In the genomic region with DNA sequence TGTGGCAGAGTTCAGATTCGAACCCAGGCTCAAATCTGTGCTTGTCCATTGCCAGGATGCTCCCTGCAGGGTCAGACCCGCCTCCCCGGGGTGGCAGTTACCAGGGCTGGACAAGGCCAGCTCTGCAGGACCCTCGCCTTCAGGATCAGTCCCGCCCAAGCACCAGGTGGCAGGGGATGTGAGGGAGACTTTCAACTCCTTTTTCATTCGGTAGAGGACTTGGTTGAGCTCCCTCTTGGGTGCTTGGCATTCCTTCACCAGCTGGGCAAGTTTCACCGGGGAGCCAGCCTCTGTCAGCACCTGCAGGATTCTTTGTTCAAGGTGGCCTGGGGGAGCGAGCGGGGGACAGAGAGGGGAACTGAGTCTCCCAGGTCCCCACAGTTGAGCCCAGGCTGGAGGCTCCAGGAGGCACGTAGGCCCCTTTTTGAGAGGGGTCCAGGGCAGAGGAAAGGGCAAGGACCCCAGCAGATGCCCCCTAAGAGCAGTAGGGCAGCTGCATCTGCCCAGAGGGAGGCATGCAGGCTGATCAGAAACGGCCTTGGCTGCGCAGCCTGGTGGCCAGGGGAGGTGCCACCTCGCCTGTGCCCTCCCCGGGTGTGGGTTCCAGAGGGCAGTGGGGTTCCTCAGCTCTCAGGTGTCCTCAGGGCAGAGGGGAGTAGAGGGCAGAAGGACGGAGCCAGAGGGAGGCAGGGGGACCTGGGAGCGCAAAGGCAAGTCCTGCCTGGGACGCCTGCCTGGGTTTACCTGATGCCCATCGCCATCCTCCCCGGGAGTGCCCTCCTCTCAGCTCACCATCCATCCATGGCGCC, we compare ENCODE assay signal across 1 cellular context.
TF ChIP-seq lines count a peak whose summit lies in the region.

No MANE protein-coding gene starts in this region.

TF ChIP-seq in GM23338, 12 proteins besides CTCF, POLR2A, EP300 and RAD21 (continued from another document):
- TF ChIP-seq REST (IDR thresholded peaks at IDR 0.05; ENCODE audit: unreplicated experiment) (no peak), EZH2 (IDR thresholded peaks at IDR 0.05; ENCODE audit: low read depth, unreplicated experiment) (no peak), STAT1 (IDR thresholded peaks at IDR 0.05; ENCODE audit: unreplicated experiment) (no peak), NANOG (IDR thresholded peaks at IDR 0.05; ENCODE audit: borderline replicate concordance) (no peak), CREB1 (CRISPR knock-in tag; IDR thresholded peaks at IDR 0.05; ENCODE audit: low read depth) (no peak), ZNF331 (CRISPR knock-in tag; IDR thresholded peaks at IDR 0.05; ENCODE audit: low read depth) (no peak)
- TF ChIP-seq, protein P1, sequence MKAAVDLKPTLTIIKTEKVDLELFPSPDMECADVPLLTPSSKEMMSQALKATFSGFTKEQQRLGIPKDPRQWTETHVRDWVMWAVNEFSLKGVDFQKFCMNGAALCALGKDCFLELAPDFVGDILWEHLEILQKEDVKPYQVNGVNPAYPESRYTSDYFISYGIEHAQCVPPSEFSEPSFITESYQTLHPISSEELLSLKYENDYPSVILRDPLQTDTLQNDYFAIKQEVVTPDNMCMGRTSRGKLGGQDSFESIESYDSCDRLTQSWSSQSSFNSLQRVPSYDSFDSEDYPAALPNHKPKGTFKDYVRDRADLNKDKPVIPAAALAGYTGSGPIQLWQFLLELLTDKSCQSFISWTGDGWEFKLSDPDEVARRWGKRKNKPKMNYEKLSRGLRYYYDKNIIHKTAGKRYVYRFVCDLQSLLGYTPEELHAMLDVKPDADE (IDR thresholded peaks at IDR 0.05) = no peak
- TF ChIP-seq, protein P2, sequence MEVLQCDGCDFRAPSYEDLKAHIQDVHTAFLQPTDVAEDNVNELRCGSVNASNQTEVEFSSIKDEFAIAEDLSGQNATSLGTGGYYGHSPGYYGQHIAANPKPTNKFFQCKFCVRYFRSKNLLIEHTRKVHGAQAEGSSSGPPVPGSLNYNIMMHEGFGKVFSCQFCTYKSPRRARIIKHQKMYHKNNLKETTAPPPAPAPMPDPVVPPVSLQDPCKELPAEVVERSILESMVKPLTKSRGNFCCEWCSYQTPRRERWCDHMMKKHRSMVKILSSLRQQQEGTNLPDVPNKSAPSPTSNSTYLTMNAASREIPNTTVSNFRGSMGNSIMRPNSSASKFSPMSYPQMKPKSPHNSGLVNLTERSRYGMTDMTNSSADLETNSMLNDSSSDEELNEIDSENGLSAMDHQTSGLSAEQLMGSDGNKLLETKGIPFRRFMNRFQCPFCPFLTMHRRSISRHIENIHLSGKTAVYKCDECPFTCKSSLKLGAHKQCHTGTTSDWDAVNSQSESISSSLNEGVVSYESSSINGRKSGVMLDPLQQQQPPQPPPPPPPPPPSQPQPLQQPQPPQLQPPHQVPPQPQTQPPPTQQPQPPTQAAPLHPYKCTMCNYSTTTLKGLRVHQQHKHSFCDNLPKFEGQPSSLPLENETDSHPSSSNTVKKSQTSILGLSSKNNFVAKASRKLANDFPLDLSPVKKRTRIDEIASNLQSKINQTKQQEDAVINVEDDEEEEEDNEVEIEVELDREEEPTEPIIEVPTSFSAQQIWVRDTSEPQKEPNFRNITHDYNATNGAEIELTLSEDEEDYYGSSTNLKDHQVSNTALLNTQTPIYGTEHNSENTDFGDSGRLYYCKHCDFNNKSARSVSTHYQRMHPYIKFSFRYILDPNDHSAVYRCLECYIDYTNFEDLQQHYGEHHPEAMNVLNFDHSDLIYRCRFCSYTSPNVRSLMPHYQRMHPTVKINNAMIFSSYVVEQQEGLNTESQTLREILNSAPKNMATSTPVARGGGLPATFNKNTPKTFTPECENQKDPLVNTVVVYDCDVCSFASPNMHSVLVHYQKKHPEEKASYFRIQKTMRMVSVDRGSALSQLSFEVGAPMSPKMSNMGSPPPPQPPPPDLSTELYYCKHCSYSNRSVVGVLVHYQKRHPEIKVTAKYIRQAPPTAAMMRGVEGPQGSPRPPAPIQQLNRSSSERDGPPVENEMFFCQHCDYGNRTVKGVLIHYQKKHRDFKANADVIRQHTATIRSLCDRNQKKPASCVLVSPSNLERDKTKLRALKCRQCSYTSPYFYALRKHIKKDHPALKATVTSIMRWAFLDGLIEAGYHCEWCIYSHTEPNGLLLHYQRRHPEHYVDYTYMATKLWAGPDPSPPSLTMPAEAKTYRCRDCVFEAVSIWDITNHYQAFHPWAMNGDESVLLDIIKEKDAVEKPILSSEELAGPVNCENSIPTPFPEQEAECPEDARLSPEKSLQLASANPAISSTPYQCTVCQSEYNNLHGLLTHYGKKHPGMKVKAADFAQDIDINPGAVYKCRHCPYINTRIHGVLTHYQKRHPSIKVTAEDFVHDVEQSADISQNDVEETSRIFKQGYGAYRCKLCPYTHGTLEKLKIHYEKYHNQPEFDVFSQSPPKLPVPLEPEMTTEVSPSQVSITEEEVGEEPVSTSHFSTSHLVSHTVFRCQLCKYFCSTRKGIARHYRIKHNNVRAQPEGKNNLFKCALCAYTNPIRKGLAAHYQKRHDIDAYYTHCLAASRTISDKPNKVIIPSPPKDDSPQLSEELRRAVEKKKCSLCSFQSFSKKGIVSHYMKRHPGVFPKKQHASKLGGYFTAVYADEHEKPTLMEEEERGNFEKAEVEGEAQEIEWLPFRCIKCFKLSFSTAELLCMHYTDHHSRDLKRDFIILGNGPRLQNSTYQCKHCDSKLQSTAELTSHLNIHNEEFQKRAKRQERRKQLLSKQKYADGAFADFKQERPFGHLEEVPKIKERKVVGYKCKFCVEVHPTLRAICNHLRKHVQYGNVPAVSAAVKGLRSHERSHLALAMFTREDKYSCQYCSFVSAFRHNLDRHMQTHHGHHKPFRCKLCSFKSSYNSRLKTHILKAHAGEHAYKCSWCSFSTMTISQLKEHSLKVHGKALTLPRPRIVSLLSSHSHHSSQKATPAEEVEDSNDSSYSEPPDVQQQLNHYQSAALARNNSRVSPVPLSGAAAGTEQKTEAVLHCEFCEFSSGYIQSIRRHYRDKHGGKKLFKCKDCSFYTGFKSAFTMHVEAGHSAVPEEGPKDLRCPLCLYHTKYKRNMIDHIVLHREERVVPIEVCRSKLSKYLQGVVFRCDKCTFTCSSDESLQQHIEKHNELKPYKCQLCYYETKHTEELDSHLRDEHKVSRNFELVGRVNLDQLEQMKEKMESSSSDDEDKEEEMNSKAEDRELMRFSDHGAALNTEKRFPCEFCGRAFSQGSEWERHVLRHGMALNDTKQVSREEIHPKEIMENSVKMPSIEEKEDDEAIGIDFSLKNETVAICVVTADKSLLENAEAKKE (CRISPR knock-in tag; IDR thresholded peaks at IDR 0.05) = no peak
